Comparison of ENCODE assay signal across 19 cellular contexts in the genomic region with DNA sequence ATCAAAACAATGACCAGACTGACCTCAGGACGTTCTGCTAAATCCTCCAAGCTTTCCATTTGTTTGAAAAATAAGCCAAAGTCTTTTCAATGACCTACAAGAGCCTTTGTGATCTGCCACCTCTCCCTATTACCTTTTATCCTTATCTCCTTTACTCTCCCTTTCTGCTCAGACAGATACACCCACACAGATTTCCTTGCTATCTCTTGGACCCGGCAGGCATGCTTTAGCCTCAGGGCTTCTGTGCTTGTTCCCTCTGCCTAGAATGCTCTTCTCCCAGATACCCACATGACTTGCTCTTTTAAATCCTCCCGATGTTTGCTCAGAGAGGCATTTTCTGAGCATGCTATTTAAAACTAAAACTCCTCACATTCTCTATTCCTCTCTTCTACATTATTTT. TPM values are rescaled to one million over a fixed set of nuclear protein-coding genes. Genes with fewer than 3 reads are reported as not detected.
DNase-seq lines count a peak whose midpoint lies in the region; ATAC-seq and TF ChIP-seq lines count a peak whose summit lies in the region.
"Had no signal": no experiment of that assay in that cellular context is flagged by ENCODE, and none has a peak within 500 bp of the region (broad histone marks: within the 10 kb centered on the region; RNA-seq: fewer than 3 reads in every experiment).

No MANE protein-coding gene starts in this region.

- H3K9me3 Mint-ChIP-seq in GM23338, result peaks cover 4% of the 10 kb centered on the region; the same call in 2 of the 3 replicates
- H3K9me3 Mint-ChIP-seq: CD8-positive, alpha-beta T cell; HFFc6 had no signal

- H3K4me1 ChIP-seq in GM23338 (ENCODE audit: insufficient read depth), result peaks cover 10% of the 10 kb centered on the region; the same call in 1 of the 2 replicates
- H3K4me1 ChIP-seq in ectodermal cell (ENCODE audit: control insufficient read depth, insufficient read depth, low read length), result peaks cover 4% of the 10 kb centered on the region
- H3K4me1 ChIP-seq in trophoblast cell (ENCODE audit: control insufficient read depth in 1 of 2, insufficient read depth in 2 of 2, low read length in 2 of 2), result no peaks in the 10 kb centered on the region
- H3K4me1 ChIP-seq: SJSA1 had no signal

- H3K79me2 ChIP-seq in GM23338 (replicated peaks; ENCODE audit: insufficient read depth), result no peaks in the 10 kb centered on the region
- H3K79me2 ChIP-seq in trophoblast cell (ENCODE audit: control insufficient read depth, insufficient read depth, low read length, poor library complexity), result no peaks in the 10 kb centered on the region

- DNase-seq in GM23338 (ENCODE audit: low spot score) (no peak), NCI-H226 (peak; percentile 78), trophoblast cell (peak; percentile 83 to 89), NCI-H1092 treated with DMSO at 0.1 percent for 48 hours (lab: John Stamatoyannopoulos, UW) (no peak), NCI-H2196 treated with DMSO at 0.1 percent for 48 hours (lab: John Stamatoyannopoulos, UW; ENCODE audit: unreplicated experiment) (no peak)
- DNase-seq: CD8-positive, alpha-beta T cell; DMS53; HFFc6; NCI-H1105 treated with DMSO at 0.1 percent for 48 hours; NCI-H187; NCI-H2107; NCI-H2227 treated with DMSO at 0.1 percent for 48 hours; NCI-H524 treated with DMSO at 0.1 percent for 48 hours had no signal

- H3K4me1 Mint-ChIP-seq in GM23338, result no peaks in the 10 kb centered on the region

- H3K27me3 Mint-ChIP-seq in GM23338 (ENCODE audit: insufficient read depth, low read depth, poor library complexity), result no peaks in the 10 kb centered on the region

- H2AFZ ChIP-seq in GM23338 (peak overlapping the region; percentile 74), trophoblast cell (ENCODE audit: insufficient read depth, low read length, poor library complexity) (no peak overlapping the region)

- TF ChIP-seq CTCF in GM23338 (conservative IDR thresholded peaks at IDR 0.05; ENCODE audit: low read depth in 2 of 2), result no peak

- no peak overlapping the region for H2BK5ac ChIP-seq in trophoblast cell (ENCODE audit: low read depth, low read length, poor library complexity)

- H3K36me3 Mint-ChIP-seq in GM23338 (ENCODE audit: low read depth), result peaks cover 3% of the 10 kb centered on the region; the same call in 1 of the 3 replicates
- H3K36me3 Mint-ChIP-seq: CD8-positive, alpha-beta T cell had no signal

- peaks cover 10% of the 10 kb centered on the region for H3K9me2 ChIP-seq in GM23338 (ENCODE audit: insufficient read depth)

- no peak overlapping the region for H3K23ac ChIP-seq in trophoblast cell (ENCODE audit: low read length)

- H3K9me3 ChIP-seq in ectodermal cell (ENCODE audit: control insufficient read depth, low read length) (no peaks in the 10 kb centered on the region), trophoblast cell (ENCODE audit: insufficient read depth, low read depth, low read length) (no peaks in the 10 kb centered on the region)
- H3K9me3 ChIP-seq: BLaER1 treated with 17β-estradiol and CSF1 and Interleukin-3, amounts not matched to agents 10 nM and 100 nM; SJSA1 had no signal

- no peak overlapping the region for H3K27ac Mint-ChIP-seq in GM23338
- H3K27ac Mint-ChIP-seq: CD8-positive, alpha-beta T cell; HFFc6 had no signal

- ATAC-seq in GM23338 (peak; percentile 84), GM21723 (IDR thresholded peaks at IDR 0.05; ENCODE audit: unreplicated experiment) (no peak)
- ATAC-seq: CD8-positive, alpha-beta T cell; Panc1 had no signal

- H4K20me1 ChIP-seq in GM23338 (replicated peaks; ENCODE audit: insufficient read depth), result no peaks in the 10 kb centered on the region
- H4K20me1 ChIP-seq: BLaER1 treated with 17β-estradiol and CSF1 and Interleukin-3, amounts not matched to agents 10 nM and 100 nM had no signal

- H4K12ac ChIP-seq in trophoblast cell (ENCODE audit: low read depth, low read length), result no peak overlapping the region

- no peak overlapping the region for H2AK5ac ChIP-seq in trophoblast cell (ENCODE audit: low read length)

- H3K27me3 ChIP-seq in GM23338 (ENCODE audit: insufficient read depth), result no peaks in the 10 kb centered on the region
- no peaks in the 10 kb centered on the region for H3K27me3 ChIP-seq in ectodermal cell (ENCODE audit: control insufficient read depth, insufficient read depth, low read length, poor library complexity, severe bottlenecking)
- H3K27me3 ChIP-seq in trophoblast cell (ENCODE audit: insufficient read depth, low read length), result no peaks in the 10 kb centered on the region
- H3K27me3 ChIP-seq: BLaER1 treated with 17β-estradiol and CSF1 and Interleukin-3, amounts not matched to agents 10 nM and 100 nM had no signal

- no peak overlapping the region for H3K27ac ChIP-seq in GM23338 (ENCODE audit: low read depth)
- peak overlapping the region; percentile 8 for H3K27ac ChIP-seq in ectodermal cell (ENCODE audit: insufficient read depth, low read depth, low read length, poor library complexity, severe bottlenecking)
- no peak overlapping the region for H3K27ac ChIP-seq in trophoblast cell (ENCODE audit: low read depth, low read length)
- H3K27ac ChIP-seq: BLaER1 treated with 17β-estradiol and CSF1 and Interleukin-3, amounts not matched to agents 10 nM and 100 nM; SJSA1 had no signal

- no peak overlapping the region for H3K18ac ChIP-seq in trophoblast cell (ENCODE audit: low read length)

- WGBS in ectodermal cell, 2 experiments, result 22 to 24% methylated on average over 3 of the region's 3 CpGs
- WGBS in trophoblast cell (ENCODE audit: extremely low coverage, insufficient coverage, insufficient read length), result no CpG with 5 or more reads among the region's 3 CpGs

- no peak overlapping the region for H2BK12ac ChIP-seq in trophoblast cell (ENCODE audit: low read length)

- no peak overlapping the region for H4K8ac ChIP-seq in trophoblast cell (ENCODE audit: low read depth, low read length)

- H3K4me3 Mint-ChIP-seq in GM23338, result no peak overlapping the region
- H3K4me3 Mint-ChIP-seq: CD8-positive, alpha-beta T cell; HFFc6 had no signal

- no peak overlapping the region for H4K91ac ChIP-seq in trophoblast cell (ENCODE audit: low read depth, low read length)

- no peak overlapping the region for H2BK120ac ChIP-seq in trophoblast cell (ENCODE audit: insufficient read depth, low read length, poor library complexity)

- H3K4me3 ChIP-seq in GM23338 (no peak overlapping the region), ectodermal cell (ENCODE audit: insufficient read depth, low read depth, low read length) (no peak overlapping the region), trophoblast cell (ENCODE audit: low read depth, low read length) (no peak overlapping the region)
- H3K4me3 ChIP-seq: BLaER1 treated with 17β-estradiol and CSF1 and Interleukin-3, amounts not matched to agents 10 nM and 100 nM; SJSA1 had no signal

- H3K36me3 ChIP-seq in GM23338 (ENCODE audit: insufficient read depth), result no peaks in the 10 kb centered on the region
- no peaks in the 10 kb centered on the region for H3K36me3 ChIP-seq in ectodermal cell (ENCODE audit: control insufficient read depth, insufficient read depth, low read length)
- H3K36me3 ChIP-seq in trophoblast cell (ENCODE audit: control insufficient read depth in 1 of 2, insufficient read depth in 2 of 2, low read length in 2 of 2), result no peaks in the 10 kb centered on the region
- H3K36me3 ChIP-seq: BLaER1 treated with 17β-estradiol and CSF1 and Interleukin-3, amounts not matched to agents 10 nM and 100 nM; SJSA1 had no signal

- no peak overlapping the region for H3K4me2 ChIP-seq in GM23338
- H3K4me2 ChIP-seq in trophoblast cell (ENCODE audit: low read length), result no peak overlapping the region
- H3K4me2 ChIP-seq: BLaER1 treated with 17β-estradiol and CSF1 and Interleukin-3, amounts not matched to agents 10 nM and 100 nM had no signal

- no peak overlapping the region for H3K14ac ChIP-seq in trophoblast cell (ENCODE audit: low read length)

- H3K79me1 ChIP-seq in trophoblast cell (ENCODE audit: low read length), result no peaks in the 10 kb centered on the region

- H3K9ac ChIP-seq in trophoblast cell (ENCODE audit: low read length), result no peak overlapping the region
- H3K9ac ChIP-seq: BLaER1 treated with 17β-estradiol and CSF1 and Interleukin-3, amounts not matched to agents 10 nM and 100 nM had no signal

- no peaks in the 10 kb centered on the region for H3F3A ChIP-seq in GM23338 (replicated peaks; ENCODE audit: low read depth)

- H3K4ac ChIP-seq in trophoblast cell (ENCODE audit: low read depth, low read length), result no peak overlapping the region

TF ChIP-seq in GM23338, 12 proteins besides CTCF, POLR2A, EP300 and RAD21 (continues in another document):
- TF ChIP-seq ZNF331 (CRISPR knock-in tag; IDR thresholded peaks at IDR 0.05; ENCODE audit: low read depth) (no peak), ETS1 (IDR thresholded peaks at IDR 0.05) (no peak)

RNA-seq across cellular contexts. Expression of gene ELOVL7, which starts 8.9 kb away (rescaled TPM):
- total RNA-seq in GM23338 (2014; rRNA removed; shearing (Covaris generic)), result 6.5 and 7.0 TPM in 2 replicates
- polyA plus RNA-seq in GM23338 (2016; fragmentation: Nextera tagmentation; extraction: Ambion mirVana), result 2.3 and 2.9 TPM in 2 replicates
- polyA plus RNA-seq in ectodermal cell (2013, experiment 1 of 4), result 1.3 TPM
- 1.2 TPM for polyA plus RNA-seq in ectodermal cell (2013, experiment 2 of 4)
- 0.48 TPM for polyA plus RNA-seq in ectodermal cell (2013, experiment 3 of 4)
- polyA plus RNA-seq in ectodermal cell (2013, experiment 4 of 4), result 0.65 TPM
- 3.5 and 3.8 TPM in 2 replicates for polyA plus RNA-seq in trophoblast cell (2013)
- total RNA-seq: CD8-positive, alpha-beta T cell; LHCN-M2 had no signal

Comparison
In these comparisons a context has a peak if more than half of its experiments do, and no peak if none do; other contexts are left out.
1. DNase-seq: peak in NCI-H226 (single experiment) and trophoblast cell (2 of 2); none in GM23338 (single experiment), NCI-H1092 treated with DMSO at 0.1 percent for 48 hours (single experiment) and NCI-H2196 treated with DMSO at 0.1 percent for 48 hours (single experiment).